20 cellular contexts compared by ENCODE assay signal in genomic region chr2:65402780-65403528, GRCh38. TPM values are rescaled to one million over a fixed set of nuclear protein-coding genes. Genes with fewer than 3 reads are reported as not detected.
DNase-seq lines count a peak whose midpoint lies in the region; ATAC-seq and TF ChIP-seq lines count a peak whose summit lies in the region.
"Had no signal": no experiment of that assay in that cellular context is flagged by ENCODE, and none has a peak within 500 bp of the region (broad histone marks: within the 10 kb centered on the region; RNA-seq: fewer than 3 reads in every experiment).

No MANE protein-coding gene starts in this region.

- WGBS in aorta, 2 donors: 43 to 44% methylated on average over 8 of the region's 8 CpGs

- DNase-seq in MCF 10A (ENCODE audit: unreplicated experiment): peak; percentile 32
- DNase-seq in breast epithelium (ENCODE audit: low spot score in 2 of 2): no peak
- DNase-seq in RWPE1 (ENCODE audit: low spot score): no peak
- peak; percentile 67 for DNase-seq in fibroblast of villous mesenchyme (ENCODE audit: low read depth)
- no peak for DNase-seq in aorta
- DNase-seq in HK-2 (ENCODE audit: unreplicated experiment): no peak
- DNase-seq in KG1 (lab: John Stamatoyannopoulos, UW): no peak
- DNase-seq in CD4-positive, alpha-beta memory T cell: no peak
- DNase-seq: activated CD4-positive, alpha-beta T cell treated with anti-CD3 and anti-CD28 coated beads for 36 hours; activated CD8-positive, alpha-beta memory T cell treated with anti-CD3 and anti-CD28 coated beads, Interleukin-2, amount 10 ng/mL, durations not matched to agents 7 days and 5 days; CD8-positive, alpha-beta T cell; DND-41; heart right ventricle; NCI-H1048; NCI-H2029; stimulated activated CD4-positive, alpha-beta T cell treated with anti-CD3 and anti-CD28 coated beads, Interleukin-2, amount 100 ng/mL, for 24 hours; stimulated activated naive CD8-positive, alpha-beta T cell treated with anti-CD3 and anti-CD28 coated beads, Interleukin-15, amount 100 ng/mL, for 72 hours; upper lobe of left lung had no signal

- H3K4me1 Mint-ChIP-seq in MCF 10A (ENCODE audit: insufficient read depth, unreplicated experiment): peaks cover 18% of the 10 kb centered on the region
- peaks cover 2 to 10% (median 5%) of the 10 kb centered on the region in 4 donors for H3K4me1 Mint-ChIP-seq in CD4-positive, alpha-beta memory T cell
- H3K4me1 Mint-ChIP-seq: activated T-helper 17 cell treated with anti-CD3 and anti-CD28 coated beads, Interleukin-2, amount 50 U/mL, for 72 hours had no signal

- H3K36me3 Mint-ChIP-seq in MCF 10A (ENCODE audit: insufficient read depth, unreplicated experiment): no peaks in the 10 kb centered on the region
- H3K36me3 Mint-ChIP-seq in CD4-positive, alpha-beta memory T cell: no peaks in the 10 kb centered on the region
- H3K36me3 Mint-ChIP-seq: activated CD8-positive, alpha-beta memory T cell treated with anti-CD3 and anti-CD28 coated beads, Interleukin-2, amount 10 ng/mL, durations not matched to agents 7 days and 5 days; CD8-positive, alpha-beta T cell had no signal

- H3K9me3 Mint-ChIP-seq in MCF 10A (ENCODE audit: unreplicated experiment): no peaks in the 10 kb centered on the region
- H3K9me3 Mint-ChIP-seq in CD4-positive, alpha-beta memory T cell: no peaks in the 10 kb centered on the region
- H3K9me3 Mint-ChIP-seq: activated T-helper 17 cell treated with anti-CD3 and anti-CD28 coated beads, Interleukin-2, amount 50 U/mL, for 72 hours; CD8-positive, alpha-beta T cell; stimulated activated naive CD8-positive, alpha-beta T cell treated with anti-CD3 and anti-CD28 coated beads, Interleukin-15, amount 100 ng/mL, for 72 hours had no signal

- CTCF ChIA-PET in MCF 10A (lab: Yijun Ruan, JAX) (no interaction called here), RWPE1 (lab: Yijun Ruan, JAX) (no interaction called here)
- CTCF ChIA-PET in CD4-positive, alpha-beta memory T cell (lab: Charles Lee; ENCODE audit: partially characterized antibody): no interaction called here

- peak; percentile 33 for ATAC-seq in aorta (ENCODE audit: low FRiP score)
- ATAC-seq: activated CD4-positive, alpha-beta T cell treated with anti-CD3 and anti-CD28 coated beads for 36 hours; activated CD8-positive, alpha-beta memory T cell treated with anti-CD3 and anti-CD28 coated beads, Interleukin-2, amount 10 ng/mL, durations not matched to agents 7 days and 5 days; activated T-helper 17 cell treated with anti-CD3 and anti-CD28 coated beads, Interleukin-2, amount 50 U/mL, for 72 hours; CD8-positive, alpha-beta T cell; stimulated activated naive CD8-positive, alpha-beta T cell treated with anti-CD3 and anti-CD28 coated beads, Interleukin-15, amount 100 ng/mL, for 72 hours had no signal

- intact Hi-C loops in MCF 10A (cut with micrococcal nuclease) (no loop called here), breast epithelium (cut with DNase I; ENCODE audit: low total_unique reads) (no loop called here), aorta (cut with DNase I) (no loop called here)
- intact Hi-C loops in CD4-positive, alpha-beta memory T cell (cut with micrococcal nuclease): no loop called here

- H3K27me3 ChIP-seq in breast epithelium (no peaks in the 10 kb centered on the region), aorta (ENCODE audit: control insufficient read depth in 1 of 2, insufficient read depth in 2 of 2, low read length in 1 of 2) (no peaks in the 10 kb centered on the region)
- no peaks in the 10 kb centered on the region for H3K27me3 ChIP-seq in CD4-positive, alpha-beta memory T cell (ENCODE audit: insufficient read depth, low read length)
- H3K27me3 ChIP-seq: cardiac muscle cell, heart right ventricle, upper lobe of left lung had no signal

- H3K36me3 ChIP-seq in breast epithelium: no peaks in the 10 kb centered on the region
- no peaks in the 10 kb centered on the region for H3K36me3 ChIP-seq in aorta (ENCODE audit: control insufficient read depth in 1 of 2, insufficient read depth in 2 of 2, low read length in 1 of 2)
- no peaks in the 10 kb centered on the region for H3K36me3 ChIP-seq in CD4-positive, alpha-beta memory T cell (ENCODE audit: insufficient read depth, low read length)
- H3K36me3 ChIP-seq: cardiac muscle cell, heart right ventricle, upper lobe of left lung had no signal

- no peaks in the 10 kb centered on the region for H3K9me3 ChIP-seq in breast epithelium
- H3K9me3 ChIP-seq in aorta (ENCODE audit: control insufficient read depth, low read length): no peaks in the 10 kb centered on the region
- no peaks in the 10 kb centered on the region for H3K9me3 ChIP-seq in CD4-positive, alpha-beta memory T cell (ENCODE audit: control insufficient read depth in 1 of 2, low read length in 2 of 2)
- H3K9me3 ChIP-seq: heart right ventricle, upper lobe of left lung had no signal

- H3K4me3 ChIP-seq in breast epithelium (no peak overlapping the region), fibroblast of villous mesenchyme (ENCODE audit: low read depth, low read length) (no peak overlapping the region), aorta (ENCODE audit: low read length in 2 of 2) (no peak overlapping the region)
- H3K4me3 ChIP-seq in CD4-positive, alpha-beta memory T cell (ENCODE audit: low read length in 2 of 2): no peak overlapping the region
- H3K4me3 ChIP-seq: cardiac muscle cell, heart right ventricle, upper lobe of left lung had no signal

- H3K27ac ChIP-seq in breast epithelium (peak overlapping the region in 1 of 2 donors; percentile 68), RWPE1 (peak overlapping the region; percentile 64), aorta (ENCODE audit: low read depth in 1 of 2, low read length in 2 of 2) (no peak overlapping the region)
- no peak overlapping the region for H3K27ac ChIP-seq in CD4-positive, alpha-beta memory T cell (ENCODE audit: low read depth, low read length)
- H3K27ac ChIP-seq: cardiac muscle cell, heart right ventricle, upper lobe of left lung had no signal

- H3K4me3 Mint-ChIP-seq in MCF 10A (ENCODE audit: unreplicated experiment): no peak overlapping the region
- peak overlapping the region in 1 of 8 donors; percentile 8 for H3K4me3 Mint-ChIP-seq in CD4-positive, alpha-beta memory T cell
- H3K4me3 Mint-ChIP-seq: activated CD4-positive, alpha-beta T cell treated with anti-CD3 and anti-CD28 coated beads for 36 hours; activated CD8-positive, alpha-beta memory T cell treated with anti-CD3 and anti-CD28 coated beads, Interleukin-2, amount 10 ng/mL, durations not matched to agents 7 days and 5 days; activated T-helper 17 cell treated with anti-CD3 and anti-CD28 coated beads, Interleukin-2, amount 50 U/mL, for 72 hours; CD8-positive, alpha-beta T cell; stimulated activated naive CD8-positive, alpha-beta T cell treated with anti-CD3 and anti-CD28 coated beads, Interleukin-15, amount 100 ng/mL, for 72 hours had no signal

- no TSS peak for BruUV-seq in MCF 10A (replicated peaks; lab: Mats Ljungman, UMichigan)

- peak overlapping the region; percentile 19 for H3K27ac Mint-ChIP-seq in MCF 10A (ENCODE audit: low read depth, unreplicated experiment)
- no peak overlapping the region for H3K27ac Mint-ChIP-seq in CD4-positive, alpha-beta memory T cell
- H3K27ac Mint-ChIP-seq: activated CD4-positive, alpha-beta T cell treated with anti-CD3 and anti-CD28 coated beads for 36 hours; activated CD8-positive, alpha-beta memory T cell treated with anti-CD3 and anti-CD28 coated beads, Interleukin-2, amount 10 ng/mL, durations not matched to agents 7 days and 5 days; activated T-helper 17 cell treated with anti-CD3 and anti-CD28 coated beads, Interleukin-2, amount 50 U/mL, for 72 hours; CD8-positive, alpha-beta T cell; stimulated activated naive CD8-positive, alpha-beta T cell treated with anti-CD3 and anti-CD28 coated beads, Interleukin-15, amount 100 ng/mL, for 72 hours had no signal

- no peaks in the 10 kb centered on the region for H3K27me3 Mint-ChIP-seq in MCF 10A (ENCODE audit: insufficient read depth, unreplicated experiment)
- no peaks in the 10 kb centered on the region for H3K27me3 Mint-ChIP-seq in CD4-positive, alpha-beta memory T cell
- H3K27me3 Mint-ChIP-seq: activated T-helper 17 cell treated with anti-CD3 and anti-CD28 coated beads, Interleukin-2, amount 50 U/mL, for 72 hours had no signal

- no peak for TF ChIP-seq POLR2A in breast epithelium (IDR thresholded peaks at IDR 0.05)

- POLR2A ChIA-PET in MCF 10A (lab: Yijun Ruan, JAX): interaction anchor here (0.6 to 1.8 kb wide), 6 partner anchors 12 to 175 kb away, joined by 4 to 7 read pairs (median 4); partner anchors contain the start of gene ACTR2
- POLR2A ChIA-PET in RWPE1 (lab: Yijun Ruan, JAX; ENCODE audit: low non-redundant PET): no interaction called here
- POLR2A ChIA-PET in CD4-positive, alpha-beta memory T cell (lab: Charles Lee; ENCODE audit: partially characterized antibody): no interaction called here

- no peak for TF ChIP-seq CTCF in MCF 10A (IDR thresholded peaks at IDR 0.05; ENCODE audit: unreplicated experiment)
- no peak for TF ChIP-seq CTCF in breast epithelium (IDR thresholded peaks at IDR 0.05)
- no peak for TF ChIP-seq CTCF in RWPE1 (conservative IDR thresholded peaks at IDR 0.05; ENCODE audit: low read depth)
- no peak for TF ChIP-seq CTCF in fibroblast of villous mesenchyme (IDR thresholded peaks at IDR 0.05; ENCODE audit: insufficient read depth, low read depth, low read length)

- H3K4me1 ChIP-seq in breast epithelium: peaks cover 0 to 9% of the 10 kb centered on the region in 2 donors
- peaks cover 1 to 2% of the 10 kb centered on the region in 2 donors for H3K4me1 ChIP-seq in aorta (ENCODE audit: control insufficient read depth in 1 of 2, insufficient read depth in 2 of 2, low read length in 2 of 2)
- no peaks in the 10 kb centered on the region for H3K4me1 ChIP-seq in CD4-positive, alpha-beta memory T cell (ENCODE audit: insufficient read depth, low read length)

RNA-seq across cellular contexts. Expression of gene SPRED2, which starts 29.4 kb away (rescaled TPM):
- 38.1 and 38.6 TPM in 2 replicates for total RNA-seq in MCF 10A (2022)
- total RNA-seq in breast epithelium: 10 to 100 TPM; 14.6 to 25.2 (median 25.2) TPM
- total RNA-seq in fibroblast of villous mesenchyme: 9.5 and 10.0 TPM in 2 replicates
- total RNA-seq in aorta: 10 to 100 TPM; 36.5 to 38.3 TPM
- polyA plus RNA-seq in aorta: 10 to 100 TPM in 1 of 2 donors, 1 to 10 TPM in 1; 9.9 to 19.7 TPM
- under 1 TPM; 0.52 to 0.72 TPM for total RNA-seq in CD4-positive, alpha-beta memory T cell
- 1 to 10 TPM in 1 of 2 donors, under 1 TPM in 1; 0.27 to 1.3 TPM for polyA plus RNA-seq in CD4-positive, alpha-beta memory T cell

Comparison
In these comparisons a context has a peak if more than half of its experiments do, and no peak if none do; other contexts are left out.
1. DNase-seq: peak in MCF 10A (single experiment) and fibroblast of villous mesenchyme (single experiment); none in breast epithelium (0 of 2), RWPE1 (single experiment), aorta (0 of 2), HK-2 (single experiment), KG1 (single experiment) and CD4-positive, alpha-beta memory T cell (0 of 5).